In genomic region chr7:29639887-29640600, GRCh38 we compare ENCODE assay signal across 17 cellular contexts.
DNase-seq lines count a peak whose midpoint lies in the region; ATAC-seq and TF ChIP-seq lines count a peak whose summit lies in the region.
"Had no signal": no experiment of that assay in that cellular context is flagged by ENCODE, and none has a peak within 500 bp of the region (broad histone marks: within the 10 kb centered on the region; RNA-seq: fewer than 3 reads in every experiment).

No MANE protein-coding gene starts in this region.

- no peaks in the 10 kb centered on the region for H3K27me3 ChIP-seq in endodermal cell (ENCODE audit: control insufficient read depth, insufficient read depth, low read length, poor library complexity, severe bottlenecking)
- H3K27me3 ChIP-seq: breast epithelium, sigmoid colon had no signal

- no peaks in the 10 kb centered on the region for H3K36me3 ChIP-seq in endodermal cell (ENCODE audit: control insufficient read depth, insufficient read depth, low read length)
- H3K36me3 ChIP-seq: breast epithelium, left ventricle myocardium inferior, sigmoid colon had no signal

- WGBS in endodermal cell (ENCODE audit: insufficient coverage in 1 of 2, insufficient read length in 1 of 2), 2 experiments, result 62 to 77% methylated on average over 10 to 12 of the region's 12 CpGs

- no peaks in the 10 kb centered on the region for H3K27me3 Mint-ChIP-seq in endodermal cell (ENCODE audit: insufficient read depth)
- H3K27me3 Mint-ChIP-seq: activated CD8-positive, alpha-beta T cell treated with anti-CD3 and anti-CD28 coated beads for 36 hours; activated naive CD8-positive, alpha-beta T cell treated with anti-CD3 and anti-CD28 coated beads, Interleukin-2, amount 10 ng/mL, durations not matched to agents 7 days and 5 days had no signal

- DNase-seq in DMS79 (lab: John Stamatoyannopoulos, UW) (peak; percentile 74), NCI-H146 treated with DMSO at 0.1 percent for 48 hours (lab: John Stamatoyannopoulos, UW; ENCODE audit: unreplicated experiment) (peak; percentile 77), NCI-H748 (lab: John Stamatoyannopoulos, UW; ENCODE audit: unreplicated experiment) (peak; percentile 87), iPS-NIHi7 (ENCODE audit: extremely low spot score) (peak; percentile 36), AG20443 (ENCODE audit: low spot score) (no peak), endodermal cell (no peak)
- no peak for DNase-seq in activated effector memory CD4-positive, alpha-beta T cell treated with Interleukin-2 at 50 U/mL for 16 hours
- DNase-seq: activated CD8-positive, alpha-beta T cell treated with anti-CD3 and anti-CD28 coated beads for 36 hours; activated naive CD8-positive, alpha-beta T cell treated with anti-CD3 and anti-CD28 coated beads, Interleukin-2, amount 10 ng/mL, durations not matched to agents 7 days and 5 days; activated T-cell treated with anti-CD3 and anti-CD28 coated beads, Interleukin-2, amount 50 U/mL, for 48 hours; CD8-positive, alpha-beta T cell; HCEC 1CT; left ventricle myocardium inferior; sigmoid colon had no signal

- no peaks in the 10 kb centered on the region for H3K36me3 Mint-ChIP-seq in endodermal cell (ENCODE audit: low read depth)
- H3K36me3 Mint-ChIP-seq: activated naive CD8-positive, alpha-beta T cell treated with anti-CD3 and anti-CD28 coated beads, Interleukin-2, amount 10 ng/mL, durations not matched to agents 7 days and 5 days; CD8-positive, alpha-beta T cell had no signal

- H3K4me1 Mint-ChIP-seq in endodermal cell, result peaks cover 2% of the 10 kb centered on the region
- H3K4me1 Mint-ChIP-seq: activated naive CD8-positive, alpha-beta T cell treated with anti-CD3 and anti-CD28 coated beads, Interleukin-2, amount 10 ng/mL, durations not matched to agents 7 days and 5 days had no signal

- H3K9me3 ChIP-seq in endodermal cell (ENCODE audit: control insufficient read depth, low read length), result no peaks in the 10 kb centered on the region
- H3K9me3 ChIP-seq: breast epithelium, left ventricle myocardium inferior, sigmoid colon had no signal

- no peak for ATAC-seq in GM19328 (IDR thresholded peaks at IDR 0.05; ENCODE audit: unreplicated experiment)
- ATAC-seq: activated CD8-positive, alpha-beta T cell treated with anti-CD3 and anti-CD28 coated beads for 36 hours; CD8-positive, alpha-beta T cell had no signal

- TF ChIP-seq CTCF in endodermal cell (conservative IDR thresholded peaks at IDR 0.05), result no peak

- no peak overlapping the region for H3K4me3 Mint-ChIP-seq in endodermal cell
- H3K4me3 Mint-ChIP-seq: activated CD8-positive, alpha-beta T cell treated with anti-CD3 and anti-CD28 coated beads for 36 hours; activated naive CD8-positive, alpha-beta T cell treated with anti-CD3 and anti-CD28 coated beads, Interleukin-2, amount 10 ng/mL, durations not matched to agents 7 days and 5 days; CD8-positive, alpha-beta T cell had no signal

- no peaks in the 10 kb centered on the region for H3K4me1 ChIP-seq in endodermal cell (ENCODE audit: control insufficient read depth, insufficient read depth, low read length)
- H3K4me1 ChIP-seq: breast epithelium, left ventricle myocardium inferior had no signal

- no peaks in the 10 kb centered on the region for H3K9me3 Mint-ChIP-seq in endodermal cell
- H3K9me3 Mint-ChIP-seq: activated CD8-positive, alpha-beta T cell treated with anti-CD3 and anti-CD28 coated beads for 36 hours; activated naive CD8-positive, alpha-beta T cell treated with anti-CD3 and anti-CD28 coated beads, Interleukin-2, amount 10 ng/mL, durations not matched to agents 7 days and 5 days; CD8-positive, alpha-beta T cell had no signal

- H3K4me3 ChIP-seq in endodermal cell (ENCODE audit: low read length), result no peak overlapping the region
- H3K4me3 ChIP-seq: breast epithelium, left ventricle myocardium inferior, sigmoid colon had no signal

- H3K27ac ChIP-seq in endodermal cell (ENCODE audit: low read depth, low read length), result no peak overlapping the region
- H3K27ac ChIP-seq: breast epithelium, left ventricle myocardium inferior, sigmoid colon, VCaP had no signal

- no peak overlapping the region for H3K27ac Mint-ChIP-seq in endodermal cell
- H3K27ac Mint-ChIP-seq: activated CD8-positive, alpha-beta T cell treated with anti-CD3 and anti-CD28 coated beads for 36 hours; activated naive CD8-positive, alpha-beta T cell treated with anti-CD3 and anti-CD28 coated beads, Interleukin-2, amount 10 ng/mL, durations not matched to agents 7 days and 5 days; CD8-positive, alpha-beta T cell had no signal

- no peak overlapping the region for H3K9ac ChIP-seq in endodermal cell (ENCODE audit: extremely low read depth, low read length, poor library complexity, severe bottlenecking)

Comparison
In these comparisons a context has a peak if more than half of its experiments do, and no peak if none do; other contexts are left out.
1. DNase-seq: peak in DMS79 (single experiment), NCI-H146 treated with DMSO at 0.1 percent for 48 hours (single experiment), NCI-H748 (single experiment) and iPS-NIHi7 (single experiment); none in AG20443 (single experiment), endodermal cell (single experiment) and activated effector memory CD4-positive, alpha-beta T cell treated with Interleukin-2 at 50 U/mL for 16 hours (single experiment).